In genomic region chr10:109976657-109977056, GRCh38 we compare ENCODE assay signal across 1 cellular context.
TF ChIP-seq lines count a peak whose summit lies in the region.

No MANE protein-coding gene starts in this region.

TF ChIP-seq in HepG2, 621 proteins besides CTCF, POLR2A, EP300 and RAD21 (continued from another document and continues in another):
- no peak for TF ChIP-seq ZBTB39 (CRISPR knock-in tag; IDR thresholded peaks at IDR 0.05)
- no peak for TF ChIP-seq NFATC3 (CRISPR knock-in tag; IDR thresholded peaks at IDR 0.05)
- TF ChIP-seq MIXL1 (CRISPR knock-in tag; IDR thresholded peaks at IDR 0.05) = 0 out of 2 replicates have a peak, but pooled peaks have one; percentile 20
- no peak for TF ChIP-seq HDAC2 (CRISPR knock-in tag; IDR thresholded peaks at IDR 0.05)
- no peak for TF ChIP-seq GABPA (IDR thresholded peaks at IDR 0.05; ENCODE audit: low read depth, low read length)
- TF ChIP-seq GABPA (CRISPR knock-in tag; IDR thresholded peaks at IDR 0.05; ENCODE audit: low read depth) = no peak
- no peak for TF ChIP-seq ZNF850 (CRISPR knock-in tag; conservative IDR thresholded peaks at IDR 0.05)
- no peak for TF ChIP-seq HMGXB3 (CRISPR knock-in tag; IDR thresholded peaks at IDR 0.05; ENCODE audit: borderline replicate concordance)
- TF ChIP-seq ZNF337 (CRISPR knock-in tag; IDR thresholded peaks at IDR 0.05; ENCODE audit: borderline replicate concordance, low read depth) = no peak
- TF ChIP-seq MLX (CRISPR knock-in tag; IDR thresholded peaks at IDR 0.05) = no peak
- no peak for TF ChIP-seq SALL1 (CRISPR knock-in tag; IDR thresholded peaks at IDR 0.05)
- no peak for TF ChIP-seq GATA4 (IDR thresholded peaks at IDR 0.05; ENCODE audit: borderline replicate concordance, low read depth)
- TF ChIP-seq ZNF644 (CRISPR knock-in tag; IDR thresholded peaks at IDR 0.05; ENCODE audit: low read depth) = no peak
- no peak for TF ChIP-seq ZC3H4 (CRISPR knock-in tag; IDR thresholded peaks at IDR 0.05; ENCODE audit: borderline replicate concordance)
- peak; percentile 58 for TF ChIP-seq CREM (IDR thresholded peaks at IDR 0.05)
- TF ChIP-seq CREM (CRISPR knock-in tag; IDR thresholded peaks at IDR 0.05) = no peak
- TF ChIP-seq HMGXB4 (CRISPR knock-in tag; IDR thresholded peaks at IDR 0.05; ENCODE audit: borderline replicate concordance in 1 of 2, low read depth in 1 of 2) = no peak
- TF ChIP-seq ZBTB7B (CRISPR knock-in tag; IDR thresholded peaks at IDR 0.05) = no peak
- no peak for TF ChIP-seq E2F2 (CRISPR knock-in tag; IDR thresholded peaks at IDR 0.05; ENCODE audit: borderline replicate concordance)
- no peak for TF ChIP-seq POGK (CRISPR knock-in tag; conservative IDR thresholded peaks at IDR 0.05)
- no peak for TF ChIP-seq ZNF441 (CRISPR knock-in tag; IDR thresholded peaks at IDR 0.05; ENCODE audit: borderline replicate concordance)
- TF ChIP-seq MEF2D (CRISPR knock-in tag; IDR thresholded peaks at IDR 0.05) = no peak
- TF ChIP-seq ZFX (CRISPR knock-in tag; IDR thresholded peaks at IDR 0.05; ENCODE audit: low read depth) = no peak
- TF ChIP-seq GZF1 (CRISPR knock-in tag; IDR thresholded peaks at IDR 0.05) = no peak
- TF ChIP-seq YEATS4 (CRISPR knock-in tag; IDR thresholded peaks at IDR 0.05; ENCODE audit: borderline replicate concordance) = no peak
- TF ChIP-seq MXD4 (CRISPR knock-in tag; IDR thresholded peaks at IDR 0.05) = no peak
- no peak for TF ChIP-seq ZFP36 (IDR thresholded peaks at IDR 0.05; ENCODE audit: borderline replicate concordance, low read depth, low read length, partially characterized antibody)
- no peak for TF ChIP-seq SAFB2 (CRISPR knock-in tag; IDR thresholded peaks at IDR 0.05; ENCODE audit: borderline replicate concordance, low read depth)
- no peak for TF ChIP-seq MIER2 (CRISPR knock-in tag; IDR thresholded peaks at IDR 0.05)
- no peak for TF ChIP-seq HOXD1 (CRISPR knock-in tag; IDR thresholded peaks at IDR 0.05)
- TF ChIP-seq MYC (CRISPR knock-in tag; IDR thresholded peaks at IDR 0.05; ENCODE audit: borderline replicate concordance) = no peak
- TF ChIP-seq HNRNPUL1 (IDR thresholded peaks at IDR 0.05; ENCODE audit: low read depth, low read length) = no peak
- no peak for TF ChIP-seq NR2F6 (IDR thresholded peaks at IDR 0.05)
- no peak for TF ChIP-seq NR2F6 (CRISPR knock-in tag; IDR thresholded peaks at IDR 0.05)
- TF ChIP-seq TOPORS (CRISPR knock-in tag; IDR thresholded peaks at IDR 0.05) = no peak
- TF ChIP-seq SMAD3 (CRISPR knock-in tag; IDR thresholded peaks at IDR 0.05) = no peak
- no peak for TF ChIP-seq SRF (IDR thresholded peaks at IDR 0.05; ENCODE audit: low read depth, low read length)
- TF ChIP-seq ZNF160 (CRISPR knock-in tag; IDR thresholded peaks at IDR 0.05) = no peak
- TF ChIP-seq TCF7 (IDR thresholded peaks at IDR 0.05; ENCODE audit: low read depth) = peak; percentile 74
- TF ChIP-seq ZKSCAN8 (CRISPR knock-in tag; IDR thresholded peaks at IDR 0.05; ENCODE audit: borderline replicate concordance) = no peak
- no peak for TF ChIP-seq IRF1 (CRISPR knock-in tag; IDR thresholded peaks at IDR 0.05; ENCODE audit: low read depth)
- no peak for TF ChIP-seq ZMAT5 (CRISPR knock-in tag; IDR thresholded peaks at IDR 0.05; ENCODE audit: borderline replicate concordance, low read depth)
- TF ChIP-seq FOXK1 (CRISPR knock-in tag; IDR thresholded peaks at IDR 0.05; ENCODE audit: borderline replicate concordance, low read depth) = no peak
- no peak for TF ChIP-seq FOXO1 (CRISPR knock-in tag; IDR thresholded peaks at IDR 0.05)
- TF ChIP-seq ZNF576 (CRISPR knock-in tag; IDR thresholded peaks at IDR 0.05) = no peak
- TF ChIP-seq SOX5 (CRISPR knock-in tag; IDR thresholded peaks at IDR 0.05; ENCODE audit: borderline replicate concordance) = peak; percentile 29; the same call in 1 of the 2 replicates
- TF ChIP-seq ZBTB14 (CRISPR knock-in tag; IDR thresholded peaks at IDR 0.05) = no peak
- no peak for TF ChIP-seq ZNF451 (CRISPR knock-in tag; IDR thresholded peaks at IDR 0.05)
- TF ChIP-seq ZNF253 (CRISPR knock-in tag; IDR thresholded peaks at IDR 0.05; ENCODE audit: borderline replicate concordance) = no peak
- no peak for TF ChIP-seq BRF2 (CRISPR knock-in tag; IDR thresholded peaks at IDR 0.05)
- TF ChIP-seq LCORL (IDR thresholded peaks at IDR 0.05) = no peak
- TF ChIP-seq LCORL (CRISPR knock-in tag; IDR thresholded peaks at IDR 0.05) = no peak
- TF ChIP-seq HOXA5 (CRISPR knock-in tag; IDR thresholded peaks at IDR 0.05) = no peak
- TF ChIP-seq SOX13 (IDR thresholded peaks at IDR 0.05) = no peak
- peak in 1 of 2 experiments; percentile 30; a peak in 1 of 4 replicates for TF ChIP-seq SOX13 (CRISPR knock-in tag; conservative IDR thresholded peaks at IDR 0.05 in 1 of 2, IDR thresholded peaks at IDR 0.05 in 1 of 2)
- no peak for TF ChIP-seq TP53 (CRISPR knock-in tag; conservative IDR thresholded peaks at IDR 0.05)
- TF ChIP-seq KLF16 (CRISPR knock-in tag; IDR thresholded peaks at IDR 0.05) = no peak
- 0 out of 2 replicates have a peak, but pooled peaks have one; percentile 7 for TF ChIP-seq BCL6 (CRISPR knock-in tag; IDR thresholded peaks at IDR 0.05)
- TF ChIP-seq ZNF619 (CRISPR knock-in tag; IDR thresholded peaks at IDR 0.05) = no peak
- no peak for TF ChIP-seq ZNF180 (CRISPR knock-in tag; IDR thresholded peaks at IDR 0.05; ENCODE audit: borderline replicate concordance, low read depth)
- TF ChIP-seq HNRNPL (IDR thresholded peaks at IDR 0.05; ENCODE audit: low read depth, low read length) = no peak
- no peak for TF ChIP-seq ZNF446 (CRISPR knock-in tag; IDR thresholded peaks at IDR 0.05)
- TF ChIP-seq ZNF703 (CRISPR knock-in tag; IDR thresholded peaks at IDR 0.05; ENCODE audit: borderline replicate concordance) = no peak
